In genomic region chr15:100495861-100496260, GRCh38 we compare ENCODE assay signal across 19 cellular contexts. TPM values are rescaled to one million over a fixed set of nuclear protein-coding genes. Genes with fewer than 3 reads are reported as not detected.
A peak's percentile ranks its signal among the peaks of the same experiment; 100 is the strongest.
DNase-seq lines count a peak whose midpoint lies in the region; ATAC-seq and TF ChIP-seq lines count a peak whose summit lies in the region.
"Had no signal": no experiment of that assay in that cellular context is flagged by ENCODE, and none has a peak within 500 bp of the region (broad histone marks: within the 10 kb centered on the region; RNA-seq: fewer than 3 reads in every experiment).

No MANE protein-coding gene starts in this region.

- H2AFZ ChIP-seq in mammary epithelial cell (ENCODE audit: low read depth, low read length) (no peak overlapping the region), GM23338 (no peak overlapping the region)

- H3K27ac ChIP-seq in mammary epithelial cell (ENCODE audit: insufficient read depth, low read depth, low read length), result no peak overlapping the region
- H3K27ac ChIP-seq in breast epithelium, result no peak overlapping the region
- H3K27ac ChIP-seq in foreskin keratinocyte, result no peak overlapping the region
- no peak overlapping the region for H3K27ac ChIP-seq in GM23338 (ENCODE audit: low read depth)
- H3K27ac ChIP-seq: 22Rv1 had no signal

- no peaks in the 10 kb centered on the region for H4K20me1 ChIP-seq in mammary epithelial cell (ENCODE audit: insufficient read depth, low read length)
- no peaks in the 10 kb centered on the region for H4K20me1 ChIP-seq in GM23338 (replicated peaks; ENCODE audit: insufficient read depth)

- no peaks in the 10 kb centered on the region for H3K9me2 ChIP-seq in GM23338 (ENCODE audit: insufficient read depth)

- TF ChIP-seq POLR2A in breast epithelium (IDR thresholded peaks at IDR 0.05), result no peak

- dilution Hi-C loops in mammary epithelial cell (cut with HindIII; ENCODE audit: low sequenced_read_pairs), result no loop called here

- intact Hi-C loops in mammary epithelial cell (cut with micrococcal nuclease), result no loop called here
- intact Hi-C loops in breast epithelium (cut with DNase I; ENCODE audit: low total_unique reads), result no loop called here

- H3K9ac ChIP-seq in mammary epithelial cell (ENCODE audit: insufficient read depth, low read length), result no peak overlapping the region

- H3K9me3 ChIP-seq in mammary epithelial cell (replicated peaks; ENCODE audit: insufficient read depth, low read length) (no peaks in the 10 kb centered on the region), breast epithelium (no peaks in the 10 kb centered on the region)
- H3K9me3 ChIP-seq: Caco-2, HAP-1 had no signal

- no peaks in the 10 kb centered on the region for H3K36me3 Mint-ChIP-seq in GM23338 (ENCODE audit: low read depth)

- no peaks in the 10 kb centered on the region for H3K27me3 Mint-ChIP-seq in GM23338 (ENCODE audit: insufficient read depth, low read depth, poor library complexity)

- BruUV-seq in mammary epithelial cell (replicated peaks; lab: Mats Ljungman, UMichigan), result no TSS peak

- TF ChIP-seq CTCF in mammary epithelial cell (conservative IDR thresholded peaks at IDR 0.05 in 1 of 2, IDR thresholded peaks at IDR 0.05 in 1 of 2; ENCODE audit: extremely low read depth in 1 of 2, insufficient read depth in 1 of 2, low read depth in 1 of 2, low read length in 2 of 2) (no peak), breast epithelium (IDR thresholded peaks at IDR 0.05) (no peak), epithelial cell of esophagus (IDR thresholded peaks at IDR 0.05; ENCODE audit: insufficient read depth, low read depth, low read length, missing control alignments) (no peak), foreskin keratinocyte (conservative IDR thresholded peaks at IDR 0.05) (no peak), GM23338 (conservative IDR thresholded peaks at IDR 0.05; ENCODE audit: low read depth in 2 of 2) (no peak)

- DNase-seq in mammary epithelial cell (peak; percentile 89), breast epithelium (ENCODE audit: low spot score in 2 of 2) (no peak), epithelial cell of esophagus (ENCODE audit: low read depth) (peak; percentile 34), foreskin keratinocyte (peak; percentile 72 to 85), dermis blood vessel endothelial cell (no peak), GM23338 (ENCODE audit: low spot score) (no peak)
- DNase-seq: C1 segment of cervical spinal cord; Caco-2; CD4-positive, alpha-beta memory T cell; DMS153; DND-41; GOT3; HFFc6 had no signal

- CTCF ChIA-PET in mammary epithelial cell (lab: Charles Lee; ENCODE audit: low non-redundant PET), result no interaction called here

- in situ Hi-C loops in mammary epithelial cell (cut with MboI; ENCODE audit: low sequenced_read_pairs in 2 of 2), result no loop called here

- ATAC-seq in foreskin keratinocyte (peak; percentile 58), GM18861 (IDR thresholded peaks at IDR 0.05; ENCODE audit: unreplicated experiment) (no peak), GM18498 (IDR thresholded peaks at IDR 0.05; ENCODE audit: unreplicated experiment) (no peak), GM23338 (no peak)

- peak overlapping the region in 1 of 3 experiments; percentile 21 for H3K4me3 ChIP-seq in mammary epithelial cell (replicated peaks in 1 of 3; ENCODE audit: insufficient read depth in 1 of 3, low read depth in 2 of 3, low read length in 3 of 3)
- H3K4me3 ChIP-seq in breast epithelium, result no peak overlapping the region
- no peak overlapping the region for H3K4me3 ChIP-seq in epithelial cell of esophagus (ENCODE audit: low read length)
- H3K4me3 ChIP-seq in GM23338, result no peak overlapping the region
- H3K4me3 ChIP-seq: HAP-1 had no signal

- H3K4me2 ChIP-seq in mammary epithelial cell (ENCODE audit: insufficient read depth, low read depth, low read length) (no peak overlapping the region), GM23338 (no peak overlapping the region)

- H3K36me3 ChIP-seq in mammary epithelial cell (ENCODE audit: insufficient read depth, low read length) (no peaks in the 10 kb centered on the region), breast epithelium (no peaks in the 10 kb centered on the region), GM23338 (ENCODE audit: insufficient read depth) (no peaks in the 10 kb centered on the region)
- H3K36me3 ChIP-seq: HAP-1 had no signal

- H3K9me3 Mint-ChIP-seq in GM23338, result no peaks in the 10 kb centered on the region; the same call in 2 of the 3 replicates

- H3K4me1 Mint-ChIP-seq in GM23338, result no peaks in the 10 kb centered on the region
- H3K4me1 Mint-ChIP-seq: CD4-positive, alpha-beta memory T cell had no signal

- H3K27me3 ChIP-seq in mammary epithelial cell (ENCODE audit: insufficient read depth, low read length), result no peaks in the 10 kb centered on the region
- H3K27me3 ChIP-seq in breast epithelium, result no peaks in the 10 kb centered on the region
- H3K27me3 ChIP-seq in foreskin keratinocyte, result no peaks in the 10 kb centered on the region
- no peaks in the 10 kb centered on the region for H3K27me3 ChIP-seq in GM23338 (ENCODE audit: insufficient read depth)

- no peaks in the 10 kb centered on the region for H3F3A ChIP-seq in GM23338 (replicated peaks; ENCODE audit: low read depth)

- H3K79me2 ChIP-seq in mammary epithelial cell (ENCODE audit: insufficient read depth, low read length) (no peaks in the 10 kb centered on the region), GM23338 (replicated peaks; ENCODE audit: insufficient read depth) (no peaks in the 10 kb centered on the region)

- H3K4me1 ChIP-seq in mammary epithelial cell (ENCODE audit: insufficient read depth, low read length) (peaks cover 7% of the 10 kb centered on the region), breast epithelium (no peaks in the 10 kb centered on the region), foreskin keratinocyte (peaks cover 6% of the 10 kb centered on the region), GM23338 (ENCODE audit: insufficient read depth) (no peaks in the 10 kb centered on the region)
- H3K4me1 ChIP-seq: Caco-2, HAP-1 had no signal

- H3K4me3 Mint-ChIP-seq in GM23338, result no peak overlapping the region
- H3K4me3 Mint-ChIP-seq: CD4-positive, alpha-beta memory T cell; HFFc6 had no signal

- WGBS in mammary epithelial cell (ENCODE audit: low coverage, missing lambda C conversion rate), result 0% methylated on average over 1 of the region's 1 CpG

- H3K27ac Mint-ChIP-seq in GM23338, result no peak overlapping the region
- H3K27ac Mint-ChIP-seq: CD4-positive, alpha-beta memory T cell; HFFc6 had no signal

TF ChIP-seq in GM23338, 12 proteins besides CTCF, POLR2A, EP300 and RAD21:
- TF ChIP-seq EZH2 (IDR thresholded peaks at IDR 0.05; ENCODE audit: low read depth, unreplicated experiment) (no peak), STAT1 (IDR thresholded peaks at IDR 0.05; ENCODE audit: unreplicated experiment) (no peak), ZNF114 (CRISPR knock-in tag; IDR thresholded peaks at IDR 0.05) (no peak), EZH2phosphoT487 (IDR thresholded peaks at IDR 0.05; ENCODE audit: unreplicated experiment) (no peak), JUNB (IDR thresholded peaks at IDR 0.05; ENCODE audit: unreplicated experiment) (no peak), NANOG (IDR thresholded peaks at IDR 0.05; ENCODE audit: borderline replicate concordance) (no peak), POLR2AphosphoS5 (IDR thresholded peaks at IDR 0.05; ENCODE audit: low read depth) (no peak), REST (IDR thresholded peaks at IDR 0.05; ENCODE audit: unreplicated experiment) (no peak)

RNA-seq across cellular contexts. Expression of gene CERS3, which starts 32.9 kb away (rescaled TPM):
- 10 to 100 TPM in 1 of 2 donors, under 1 TPM in 1; 0.59 to 10.2 TPM for total RNA-seq in mammary epithelial cell
- 0.08 TPM for polyA plus RNA-seq in mammary epithelial cell
- not detected for polyA minus RNA-seq in mammary epithelial cell
- 1 to 10 TPM in 1 of 3 donors, under 1 TPM in 1, not detected in 1; under 0.01 to 3.7 TPM for total RNA-seq in breast epithelium
- total RNA-seq in foreskin keratinocyte, result 12.1 and 14.1 TPM in 2 replicates
- polyA plus RNA-seq in foreskin keratinocyte, result 11.2 and 14.3 TPM in 2 replicates
- not detected in 2 replicates for total RNA-seq in dermis blood vessel endothelial cell
- total RNA-seq in GM23338 (2014; rRNA removed; shearing (Covaris generic)), result 0.12 and 2.2 TPM in 2 replicates
- polyA plus RNA-seq in GM23338 (2016; fragmentation: Nextera tagmentation; extraction: Ambion mirVana), result 0.38 and 1.8 TPM in 2 replicates
- total RNA-seq: A673, Caco-2, HFFc6 had no signal
- polyA plus RNA-seq: BJ had no signal

Comparison
In these comparisons a context has a peak if more than half of its experiments do, and no peak if none do; other contexts are left out.
1. DNase-seq: peak in mammary epithelial cell (single experiment), epithelial cell of esophagus (single experiment) and foreskin keratinocyte (2 of 2); none in breast epithelium (0 of 2), dermis blood vessel endothelial cell (single experiment) and GM23338 (single experiment).